In the genomic region with DNA sequence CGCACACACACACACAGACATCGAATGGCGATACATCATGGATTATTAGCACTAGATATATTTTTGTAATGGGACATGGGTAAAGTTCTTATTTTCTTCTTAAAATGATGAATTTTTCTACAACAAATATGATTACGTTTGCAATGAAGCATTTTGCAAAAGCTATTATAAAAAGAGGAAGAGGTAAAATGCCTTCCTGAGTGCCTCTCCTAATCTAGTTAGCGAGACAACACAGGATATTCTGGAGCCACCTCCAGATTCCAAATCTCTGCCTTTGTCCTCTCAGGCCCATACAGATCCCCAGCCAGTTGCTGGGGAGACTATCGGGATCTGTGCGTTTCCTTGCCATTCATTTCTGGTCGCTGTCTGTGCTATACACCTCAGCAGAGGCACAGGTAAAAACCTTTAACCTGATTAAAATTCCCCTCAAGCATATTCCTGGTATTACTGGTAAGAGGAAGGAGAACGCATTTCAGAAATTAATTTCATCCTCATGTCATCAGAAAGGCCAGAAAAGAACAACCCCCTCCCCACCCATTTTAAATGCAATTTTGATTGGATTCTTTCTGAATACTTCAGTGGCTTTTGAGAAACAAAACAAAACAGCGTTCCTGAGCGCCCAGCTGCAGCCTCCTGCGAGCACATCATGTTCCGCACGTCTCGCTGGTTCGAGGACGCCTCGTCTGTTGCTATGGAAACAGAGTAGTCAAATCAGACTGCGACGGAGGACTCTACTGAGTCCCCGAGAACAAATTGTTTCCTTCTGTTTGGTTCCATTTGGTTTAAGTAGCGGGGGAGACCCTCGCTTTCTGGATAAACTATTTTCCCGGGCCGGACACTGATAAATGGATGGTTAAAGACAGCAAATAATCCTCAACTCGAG, we compare ENCODE assay signal across 10 cellular contexts.
DNase-seq lines count a peak whose midpoint lies in the region; ATAC-seq, FAIRE-seq and TF ChIP-seq lines count a peak whose summit lies in the region.
"Had no signal": no experiment of that assay in that cellular context is flagged by ENCODE, and none has a peak within 500 bp of the region (broad histone marks: within the 10 kb centered on the region; RNA-seq: fewer than 3 reads in every experiment).

No MANE protein-coding gene starts in this region.

- DNase-seq in BE2C (peak; percentile 63), hepatocyte (ENCODE audit: low spot score) (peak; percentile 79), psoas muscle (peak; percentile 35 to 79), PC-9 (no peak), D721Med (ENCODE audit: insufficient read length, low spot score) (no peak)
- DNase-seq in activated naive CD8-positive, alpha-beta T cell treated with anti-CD3 and anti-CD28 coated beads, Interleukin-2, amount 50 U/mL, for 24 hours, result peak; percentile 67

- H2AFZ ChIP-seq in hepatocyte, result peak overlapping the region; percentile 37
- no peak overlapping the region for H2AFZ ChIP-seq in PC-9

- peak overlapping the region; percentile 29 for H3K27ac Mint-ChIP-seq in activated naive CD8-positive, alpha-beta T cell treated with anti-CD3 and anti-CD28 coated beads, Interleukin-2, amount 50 U/mL, for 24 hours

- H3K36me3 ChIP-seq in BE2C, result no peaks in the 10 kb centered on the region
- H3K36me3 ChIP-seq in hepatocyte (replicated peaks; ENCODE audit: insufficient read depth, low read depth), result no peaks in the 10 kb centered on the region
- H3K36me3 ChIP-seq in psoas muscle (ENCODE audit: insufficient read depth in 1 of 2, low read depth in 1 of 2), result no peaks in the 10 kb centered on the region
- H3K36me3 ChIP-seq in PC-9 (ENCODE audit: low read depth), result no peaks in the 10 kb centered on the region

- no peaks in the 10 kb centered on the region for H3K9me3 Mint-ChIP-seq in activated naive CD8-positive, alpha-beta T cell treated with anti-CD3 and anti-CD28 coated beads, Interleukin-2, amount 50 U/mL, for 24 hours

- no peaks in the 10 kb centered on the region for H3K9me2 ChIP-seq in hepatocyte (replicated peaks; ENCODE audit: insufficient read depth)
- H3K9me2 ChIP-seq in PC-9 (ENCODE audit: insufficient read depth), result no peaks in the 10 kb centered on the region

- H3K9me3 ChIP-seq in BE2C, result no peaks in the 10 kb centered on the region
- no peaks in the 10 kb centered on the region for H3K9me3 ChIP-seq in hepatocyte (ENCODE audit: low read depth)
- no peaks in the 10 kb centered on the region for H3K9me3 ChIP-seq in psoas muscle
- H3K9me3 ChIP-seq in PC-9 (ENCODE audit: insufficient read depth, low read depth), result no peaks in the 10 kb centered on the region

- 37% methylated on average over 26 of the region's 26 CpGs for WGBS in hepatocyte (ENCODE audit: low lambda C conversion rate, missing lambda C conversion rate)
- WGBS in psoas muscle, 3 donors, result 21 to 24% (median 22%) methylated on average over 26 of the region's 26 CpGs

- H3K36me3 Mint-ChIP-seq in activated naive CD8-positive, alpha-beta T cell treated with anti-CD3 and anti-CD28 coated beads, Interleukin-2, amount 50 U/mL, for 24 hours (ENCODE audit: low read depth), result no peaks in the 10 kb centered on the region

- H3F3A ChIP-seq in PC-9 (ENCODE audit: insufficient read depth, low read depth), result no peaks in the 10 kb centered on the region

- BruUV-seq in PC-9 (replicated peaks; lab: Mats Ljungman, UMichigan), result no TSS peak

- intact Hi-C loops in psoas muscle (cut with DNase I) (no loop called here), PC-9 (cut with micrococcal nuclease; ENCODE audit: unreplicated experiment) (no loop called here)

- H3K4me2 ChIP-seq in hepatocyte (peak overlapping the region; percentile 71), PC-9 (no peak overlapping the region)

- peaks cover 49% of the 10 kb centered on the region for H3K27me3 Mint-ChIP-seq in activated naive CD8-positive, alpha-beta T cell treated with anti-CD3 and anti-CD28 coated beads, Interleukin-2, amount 50 U/mL, for 24 hours

- peaks cover 14% of the 10 kb centered on the region for H3K4me1 Mint-ChIP-seq in activated naive CD8-positive, alpha-beta T cell treated with anti-CD3 and anti-CD28 coated beads, Interleukin-2, amount 50 U/mL, for 24 hours

- CTCF ChIA-PET in PC-9 (lab: Charles Lee), result no interaction called here

- H3K4me3 Mint-ChIP-seq in activated naive CD8-positive, alpha-beta T cell treated with anti-CD3 and anti-CD28 coated beads, Interleukin-2, amount 50 U/mL, for 24 hours, result peak overlapping the region; percentile 78

- 0 out of 2 replicates have a peak, but pooled peaks cover 5% of the 10 kb centered on the region for H3K4me1 ChIP-seq in BE2C
- no peaks in the 10 kb centered on the region for H3K4me1 ChIP-seq in hepatocyte (ENCODE audit: insufficient read depth)
- peaks cover 3% of the 10 kb centered on the region for H3K4me1 ChIP-seq in psoas muscle
- H3K4me1 ChIP-seq in PC-9 (replicated peaks; ENCODE audit: insufficient read depth), result no peaks in the 10 kb centered on the region

- FAIRE-seq in D721Med (lab: Jason Lieb, UNC), result no peak
- FAIRE-seq: frontal cortex had no signal

- POLR2A ChIA-PET in PC-9 (lab: Charles Lee; ENCODE audit: unreplicated experiment), result no interaction called here

- ATAC-seq in GM19438 (IDR thresholded peaks at IDR 0.05; ENCODE audit: low read depth, unreplicated experiment) (peak; percentile 99), HG03571 (IDR thresholded peaks at IDR 0.05; ENCODE audit: unreplicated experiment) (peak; percentile 81), psoas muscle (peak in 2 of 4 donors; percentile 46 to 77)
- ATAC-seq in activated naive CD8-positive, alpha-beta T cell treated with anti-CD3 and anti-CD28 coated beads, Interleukin-2, amount 50 U/mL, for 24 hours, result peak; percentile 80
- ATAC-seq: HCT116 had no signal

- no peaks in the 10 kb centered on the region for H3K79me2 ChIP-seq in hepatocyte
- H3K79me2 ChIP-seq in PC-9 (ENCODE audit: low read depth), result no peaks in the 10 kb centered on the region

- H3K27me3 ChIP-seq in BE2C (peaks cover 3% of the 10 kb centered on the region; the same call in 1 of the 2 replicates), hepatocyte (peaks cover 3% of the 10 kb centered on the region), psoas muscle (ENCODE audit: insufficient read depth in 3 of 3, low read length in 2 of 3) (peaks cover 0 to 28% (median 2%) of the 10 kb centered on the region in 3 donors), PC-9 (ENCODE audit: insufficient read depth, low read depth) (no peaks in the 10 kb centered on the region; the same call in 1 of the 2 replicates)

- TF ChIP-seq CTCF in BE2C (IDR thresholded peaks at IDR 0.05; ENCODE audit: low read depth, low read length) (no peak), hepatocyte (IDR thresholded peaks at IDR 0.05; ENCODE audit: poor library complexity) (no peak), psoas muscle (IDR thresholded peaks at IDR 0.05) (no peak), PC-9 (conservative IDR thresholded peaks at IDR 0.05) (no peak), D721Med (IDR thresholded peaks at IDR 0.05; ENCODE audit: insufficient read depth, missing control alignments) (no peak)

- H4K20me1 ChIP-seq in hepatocyte (ENCODE audit: insufficient read depth, poor library complexity, severe bottlenecking), result no peaks in the 10 kb centered on the region
- no peaks in the 10 kb centered on the region for H4K20me1 ChIP-seq in PC-9 (ENCODE audit: insufficient read depth)

- H3K27ac ChIP-seq in hepatocyte (peak overlapping the region; percentile 73), psoas muscle (no peak overlapping the region), PC-9 (no peak overlapping the region)

- H3K4me3 ChIP-seq in BE2C (ENCODE audit: low read depth, low read length), result peak overlapping the region; percentile 69
- no peak overlapping the region for H3K4me3 ChIP-seq in hepatocyte
- H3K4me3 ChIP-seq in psoas muscle, result peak overlapping the region; percentile 46
- H3K4me3 ChIP-seq in PC-9, result no peak overlapping the region

Comparison
In these comparisons a context has a peak if more than half of its experiments do, and no peak if none do; other contexts are left out.
1. DNase-seq: peak in BE2C (single experiment), activated naive CD8-positive, alpha-beta T cell treated with anti-CD3 and anti-CD28 coated beads, Interleukin-2, amount 50 U/mL, for 24 hours (single experiment), hepatocyte (single experiment) and psoas muscle (2 of 2); none in PC-9 (0 of 2) and D721Med (single experiment).
2. H3K4me3 ChIP-seq: peak in BE2C (single experiment) and psoas muscle (single experiment); none in hepatocyte (single experiment) and PC-9 (single experiment).